14 cellular contexts compared by ENCODE assay signal in genomic region chr1:227944066-227944930, GRCh38. TPM values are rescaled to one million over a fixed set of nuclear protein-coding genes. Genes with fewer than 3 reads are reported as not detected.
DNase-seq lines count a peak whose midpoint lies in the region; TF ChIP-seq lines count a peak whose summit lies in the region.
"Had no signal": no experiment of that assay in that cellular context is flagged by ENCODE, and none has a peak within 500 bp of the region (broad histone marks: within the 10 kb centered on the region; RNA-seq: fewer than 3 reads in every experiment).

No MANE protein-coding gene starts in this region.

- H3K4me1 Mint-ChIP-seq in activated CD4-positive, alpha-beta T cell treated with anti-CD3 and anti-CD28 coated beads, Interleukin-2, amount 10 ng/mL, durations not matched to agents 7 days and 5 days = peaks cover 13% of the 10 kb centered on the region

- peaks cover 24% of the 10 kb centered on the region for H3K27me3 Mint-ChIP-seq in activated CD4-positive, alpha-beta T cell treated with anti-CD3 and anti-CD28 coated beads, Interleukin-2, amount 10 ng/mL, durations not matched to agents 7 days and 5 days

- H3K27ac Mint-ChIP-seq in activated CD4-positive, alpha-beta T cell treated with anti-CD3 and anti-CD28 coated beads, Interleukin-2, amount 10 ng/mL, durations not matched to agents 7 days and 5 days = peak overlapping the region; percentile 34

- H3K4me3 ChIP-seq in fibroblast of lung (replicated peaks in 1 of 4; ENCODE audit: control extremely low read depth in 1 of 4, insufficient read depth in 1 of 4, low read depth in 3 of 4, low read length in 4 of 4) (peak overlapping the region in 1 of 4 experiments; percentile 22), suprapubic skin (no peak overlapping the region)

- no peak for TF ChIP-seq POLR2A in suprapubic skin (IDR thresholded peaks at IDR 0.05)

- no peaks in the 10 kb centered on the region for H3K36me3 Mint-ChIP-seq in activated CD4-positive, alpha-beta T cell treated with anti-CD3 and anti-CD28 coated beads, Interleukin-2, amount 10 ng/mL, durations not matched to agents 7 days and 5 days (ENCODE audit: low read depth)

- H3K9me3 ChIP-seq in fibroblast of lung (ENCODE audit: control insufficient read depth, insufficient read depth, low read depth, low read length) (no peaks in the 10 kb centered on the region), suprapubic skin (no peaks in the 10 kb centered on the region)
- H3K9me3 ChIP-seq: Caco-2 had no signal

- no peaks in the 10 kb centered on the region for H3K9me3 Mint-ChIP-seq in activated CD4-positive, alpha-beta T cell treated with anti-CD3 and anti-CD28 coated beads, Interleukin-2, amount 10 ng/mL, durations not matched to agents 7 days and 5 days

- CTCF ChIA-PET in activated CD4-positive, alpha-beta T cell treated with anti-CD3 and anti-CD28 coated beads, Interleukin-2, amount 10 ng/mL, durations not matched to agents 7 days and 5 days (lab: Charles Lee) = no interaction called here

- H3K79me2 ChIP-seq in fibroblast of lung (ENCODE audit: control insufficient read depth, insufficient read depth, low read length) = no peaks in the 10 kb centered on the region

- H3K27me3 ChIP-seq in fibroblast of lung (ENCODE audit: control insufficient read depth, insufficient read depth, low read length) (no peaks in the 10 kb centered on the region), suprapubic skin (peaks cover 9% of the 10 kb centered on the region)

- WGBS in suprapubic skin = 87% methylated on average over 23 of the region's 24 CpGs

- H2AFZ ChIP-seq in fibroblast of lung (ENCODE audit: low read length) = no peak overlapping the region

- POLR2A ChIA-PET in activated CD4-positive, alpha-beta T cell treated with anti-CD3 and anti-CD28 coated beads, Interleukin-2, amount 10 ng/mL, durations not matched to agents 7 days and 5 days (lab: Charles Lee) = no interaction called here

- H3K36me3 ChIP-seq in fibroblast of lung (ENCODE audit: control insufficient read depth, insufficient read depth, low read length) (no peaks in the 10 kb centered on the region), suprapubic skin (no peaks in the 10 kb centered on the region)
- H3K36me3 ChIP-seq: WERI-Rb-1 had no signal

- no peak overlapping the region for H3K9ac ChIP-seq in fibroblast of lung (ENCODE audit: insufficient read depth, low read length)

- no peak overlapping the region for H3K4me3 Mint-ChIP-seq in activated CD4-positive, alpha-beta T cell treated with anti-CD3 and anti-CD28 coated beads, Interleukin-2, amount 10 ng/mL, durations not matched to agents 7 days and 5 days

- H3K27ac ChIP-seq in fibroblast of lung (ENCODE audit: insufficient read depth, low read length) (no peak overlapping the region), suprapubic skin (no peak overlapping the region)
- H3K27ac ChIP-seq: 22Rv1, WERI-Rb-1 had no signal

- no peaks in the 10 kb centered on the region for H4K20me1 ChIP-seq in fibroblast of lung (ENCODE audit: control insufficient read depth, extremely low read depth, insufficient read depth, low read length)

- DNase-seq in activated CD4-positive, alpha-beta T cell treated with anti-CD3 and anti-CD28 coated beads, Interleukin-2, amount 10 ng/mL, durations not matched to agents 7 days and 5 days = no peak
- DNase-seq in activated CD4-positive, alpha-beta T cell treated with anti-CD3 and anti-CD28 coated beads for 48 hours = no peak
- DNase-seq in fibroblast of lung (ENCODE audit: low read depth in 2 of 2) (peak; percentile 4 to 8), mesenteric fat pad (ENCODE audit: low spot score) (peak; percentile 86), suprapubic skin (ENCODE audit: low spot score in 2 of 2) (peak; percentile 50 to 56), 8988T (no peak), NCI-H526 treated with DMSO at 0.1 percent for 48 hours (lab: John Stamatoyannopoulos, UW) (no peak), activated gamma-delta T cell treated with Interleukin-2 at 50 U/mL for 16 hours (no peak)
- DNase-seq: Caco-2, IMR-90, NCI-H1436, SIG-M5, WERI-Rb-1 had no signal

- H3K4me1 ChIP-seq in fibroblast of lung (ENCODE audit: control insufficient read depth, extremely low read depth, insufficient read depth, low read length) (peaks cover 3% of the 10 kb centered on the region), suprapubic skin (peaks cover 40% of the 10 kb centered on the region)

- H3K4me2 ChIP-seq in fibroblast of lung (ENCODE audit: extremely low read depth, insufficient read depth, low read length) = peak overlapping the region; percentile 44

- no peak for TF ChIP-seq CTCF in fibroblast of lung (conservative IDR thresholded peaks at IDR 0.05 in 1 of 2, IDR thresholded peaks at IDR 0.05 in 1 of 2; ENCODE audit: low read depth in 1 of 2, low read length in 2 of 2)
- TF ChIP-seq CTCF in suprapubic skin (IDR thresholded peaks at IDR 0.05) = no peak

- peak; percentile 96 for TF ChIP-seq EP300 in suprapubic skin (IDR thresholded peaks at IDR 0.05)

RNA-seq across cellular contexts. Expression of gene WNT9A, which starts 3.4 kb away (rescaled TPM):
- total RNA-seq in activated CD4-positive, alpha-beta T cell treated with anti-CD3 and anti-CD28 coated beads, Interleukin-2, amount 10 ng/mL, durations not matched to agents 7 days and 5 days = under 1 TPM; 0.32 to 0.40 TPM
- total RNA-seq in fibroblast of lung (1.0 and 5.3 TPM in 2 replicates), mesenteric fat pad (1.3 TPM), suprapubic skin (1 to 10 TPM in 2 of 4 donors, under 1 TPM in 2; 0.85 to 2.6 (median 1.1) TPM)
- 1.0 and 2.7 TPM in 2 replicates for polyA plus RNA-seq in fibroblast of lung
- polyA plus RNA-seq in fibroblast of lung (2012) = 0.89 and 2.8 TPM in 2 replicates
- polyA minus RNA-seq in fibroblast of lung (ENCODE audit: low replicate concordance) = 0.31 and 5.8 TPM in 2 replicates

Comparison
In these comparisons a context has a peak if more than half of its experiments do, and no peak if none do; other contexts are left out.
1. DNase-seq: peak in fibroblast of lung (2 of 2), mesenteric fat pad (single experiment) and suprapubic skin (2 of 2); none in activated CD4-positive, alpha-beta T cell treated with anti-CD3 and anti-CD28 coated beads, Interleukin-2, amount 10 ng/mL, durations not matched to agents 7 days and 5 days (single experiment), activated CD4-positive, alpha-beta T cell treated with anti-CD3 and anti-CD28 coated beads for 48 hours (single experiment), 8988T (single experiment), NCI-H526 treated with DMSO at 0.1 percent for 48 hours (single experiment) and activated gamma-delta T cell treated with Interleukin-2 at 50 U/mL for 16 hours (single experiment).